20 cellular contexts compared by ENCODE assay signal in genomic region chr1:97680894-97681293, GRCh38.
DNase-seq lines count a peak whose midpoint lies in the region; ATAC-seq and TF ChIP-seq lines count a peak whose summit lies in the region.
"Had no signal": no experiment of that assay in that cellular context is flagged by ENCODE, and none has a peak within 500 bp of the region (broad histone marks: within the 10 kb centered on the region; RNA-seq: fewer than 3 reads in every experiment).

No MANE protein-coding gene starts in this region.

- peak; percentile 39 for ATAC-seq in activated T-helper 17 cell treated with anti-CD3 and anti-CD28 coated beads, Interleukin-2, amount 50 U/mL, for 72 hours (replicated peaks)
- peak; percentile 87 for ATAC-seq in left lung
- ATAC-seq in GM21390 (IDR thresholded peaks at IDR 0.05; ENCODE audit: unreplicated experiment), result no peak
- ATAC-seq: activated CD8-positive, alpha-beta memory T cell treated with anti-CD3 and anti-CD28 coated beads, Interleukin-2, amount 10 ng/mL, durations not matched to agents 7 days and 5 days; heart left ventricle; T-helper 17 cell had no signal

- no peak overlapping the region for H3K27ac Mint-ChIP-seq in activated T-helper 17 cell treated with anti-CD3 and anti-CD28 coated beads, Interleukin-2, amount 50 U/mL, for 72 hours
- H3K27ac Mint-ChIP-seq in endothelial cell (ENCODE audit: unreplicated experiment), result no peak overlapping the region
- H3K27ac Mint-ChIP-seq: activated CD8-positive, alpha-beta memory T cell treated with anti-CD3 and anti-CD28 coated beads, Interleukin-2, amount 10 ng/mL, durations not matched to agents 7 days and 5 days; B cell; dendritic cell treated with granulocyte-macrophage colony-stimulating factor and Interleukin-4, amounts not matched to agents 40 ng/mL and 50 ng/mL, for 4 days; naive B cell; T-helper 17 cell had no signal

- H3K4me3 Mint-ChIP-seq in activated T-helper 17 cell treated with anti-CD3 and anti-CD28 coated beads, Interleukin-2, amount 50 U/mL, for 72 hours, result no peak overlapping the region
- no peak overlapping the region for H3K4me3 Mint-ChIP-seq in endothelial cell (ENCODE audit: unreplicated experiment)
- H3K4me3 Mint-ChIP-seq: activated CD8-positive, alpha-beta memory T cell treated with anti-CD3 and anti-CD28 coated beads, Interleukin-2, amount 10 ng/mL, durations not matched to agents 7 days and 5 days; B cell; dendritic cell treated with granulocyte-macrophage colony-stimulating factor and Interleukin-4, amounts not matched to agents 40 ng/mL and 50 ng/mL, for 4 days; naive B cell; T-helper 17 cell had no signal

- H3K27me3 ChIP-seq in left lung, result no peaks in the 10 kb centered on the region
- H3K27me3 ChIP-seq: esophagus muscularis mucosa, heart left ventricle had no signal

- H3K9me3 Mint-ChIP-seq in activated T-helper 17 cell treated with anti-CD3 and anti-CD28 coated beads, Interleukin-2, amount 50 U/mL, for 72 hours, result no peaks in the 10 kb centered on the region
- H3K9me3 Mint-ChIP-seq in endothelial cell (ENCODE audit: unreplicated experiment), result no peaks in the 10 kb centered on the region
- H3K9me3 Mint-ChIP-seq: dendritic cell treated with granulocyte-macrophage colony-stimulating factor and Interleukin-4, amounts not matched to agents 40 ng/mL and 50 ng/mL, for 4 days had no signal

- TF ChIP-seq CTCF in left lung (IDR thresholded peaks at IDR 0.05) (no peak), endothelial cell (IDR thresholded peaks at IDR 0.05; ENCODE audit: unreplicated experiment) (no peak)

- intact Hi-C loops in left lung (cut with DNase I), result no loop called here

- H3K9me3 ChIP-seq in left lung, result no peaks in the 10 kb centered on the region
- H3K9me3 ChIP-seq: Caco-2, esophagus muscularis mucosa had no signal

- peaks cover 0 to 62% of the 10 kb centered on the region in 2 donors for H3K36me3 ChIP-seq in left lung

- H3K4me1 Mint-ChIP-seq in activated T-helper 17 cell treated with anti-CD3 and anti-CD28 coated beads, Interleukin-2, amount 50 U/mL, for 72 hours, result no peaks in the 10 kb centered on the region
- H3K4me1 Mint-ChIP-seq in endothelial cell (ENCODE audit: unreplicated experiment), result peaks cover 23% of the 10 kb centered on the region
- H3K4me1 Mint-ChIP-seq: B cell had no signal

- H3K4me1 ChIP-seq in left lung, result no peaks in the 10 kb centered on the region
- H3K4me1 ChIP-seq: Caco-2, esophagus muscularis mucosa had no signal

- H3K27me3 Mint-ChIP-seq in activated T-helper 17 cell treated with anti-CD3 and anti-CD28 coated beads, Interleukin-2, amount 50 U/mL, for 72 hours, result no peaks in the 10 kb centered on the region
- H3K27me3 Mint-ChIP-seq in endothelial cell (ENCODE audit: unreplicated experiment), result no peaks in the 10 kb centered on the region
- H3K27me3 Mint-ChIP-seq: activated CD8-positive, alpha-beta memory T cell treated with anti-CD3 and anti-CD28 coated beads, Interleukin-2, amount 10 ng/mL, durations not matched to agents 7 days and 5 days; B cell; dendritic cell treated with granulocyte-macrophage colony-stimulating factor and Interleukin-4, amounts not matched to agents 40 ng/mL and 50 ng/mL, for 4 days; naive B cell; T-helper 17 cell had no signal

- peaks cover 59% of the 10 kb centered on the region for H3K36me3 Mint-ChIP-seq in activated T-helper 17 cell treated with anti-CD3 and anti-CD28 coated beads, Interleukin-2, amount 50 U/mL, for 72 hours (ENCODE audit: low read depth)
- no peaks in the 10 kb centered on the region for H3K36me3 Mint-ChIP-seq in endothelial cell (ENCODE audit: low read depth, unreplicated experiment)

- DNase-seq in DMS53 treated with DMSO at 0.1 percent for 48 hours (lab: John Stamatoyannopoulos, UW; ENCODE audit: unreplicated experiment) (peak; percentile 77), NCI-H128 (lab: John Stamatoyannopoulos, UW; ENCODE audit: unreplicated experiment) (peak; percentile 66), left lung (no peak), NCI-H69 (lab: John Stamatoyannopoulos, UW) (no peak), endothelial cell (ENCODE audit: low spot score) (no peak)
- DNase-seq: activated CD4-positive, CD25-positive, alpha-beta regulatory T cell; activated CD8-positive, alpha-beta memory T cell treated with anti-CD3 and anti-CD28 coated beads, Interleukin-2, amount 10 ng/mL, durations not matched to agents 7 days and 5 days; activated naive CD4-positive, alpha-beta T cell; Caco-2; heart left ventricle; mammary epithelial cell; naive B cell; NCI-H2171; SIG-M5; T-helper 17 cell had no signal

- H3K4me3 ChIP-seq in left lung, result no peak overlapping the region
- H3K4me3 ChIP-seq: esophagus muscularis mucosa, heart left ventricle had no signal

- no peak overlapping the region for H3K27ac ChIP-seq in left lung
- H3K27ac ChIP-seq: esophagus muscularis mucosa, heart left ventricle had no signal

Comparison
In these comparisons a context has a peak if more than half of its experiments do, and no peak if none do; other contexts are left out.
1. DNase-seq: peak in DMS53 treated with DMSO at 0.1 percent for 48 hours (single experiment) and NCI-H128 (single experiment); none in left lung (0 of 2), NCI-H69 (single experiment) and endothelial cell (single experiment).